Comparison of ENCODE assay signal across 28 cellular contexts in genomic region chr3:13258280-13258679, GRCh38.
"Had no signal": no experiment of that assay in that cellular context is flagged by ENCODE, and none has a peak within 500 bp of the region (broad histone marks: within the 10 kb centered on the region; RNA-seq: fewer than 3 reads in every experiment).

No MANE protein-coding gene starts in this region.

- H3K4me1 ChIP-seq: colonic mucosa, esophagus squamous epithelium, foreskin keratinocyte, gastroesophageal sphincter had no signal

- H3K27me3 ChIP-seq: colonic mucosa, dorsolateral prefrontal cortex, gastrocnemius medialis had no signal

- DNase-seq: colonic mucosa; cortex of kidney; dermis blood vessel endothelial cell; dorsolateral prefrontal cortex; effector CD4-positive, alpha-beta T cell; effector CD8-positive, alpha-beta T cell; effector memory CD4-positive, alpha-beta T cell; effector memory CD8-positive, alpha-beta T cell; endodermal cell; erythroblast; esophagus squamous epithelium; foreskin fibroblast; foreskin keratinocyte; foreskin melanocyte; gastrocnemius medialis; glutamatergic neuron; head of caudate nucleus; heart left ventricle; heart right ventricle had no signal

- FAIRE-seq: colon, endometrium, endothelial cell of umbilical vein, frontal cortex had no signal

- ATAC-seq: effector memory CD8-positive, alpha-beta T cell; esophagus mucosa; foreskin keratinocyte; gastrocnemius medialis; gastroesophageal sphincter; heart left ventricle; heart right ventricle had no signal

- H3K9me3 ChIP-seq: colonic mucosa, esophagus muscularis mucosa, esophagus squamous epithelium, gastrocnemius medialis, gastroesophageal sphincter, heart left ventricle, heart right ventricle had no signal

- H3K27ac ChIP-seq: colonic mucosa, coronary artery, dorsolateral prefrontal cortex, epithelial cell of prostate, esophagus muscularis mucosa, esophagus squamous epithelium, foreskin keratinocyte, gastrocnemius medialis, gastroesophageal sphincter, heart left ventricle, heart right ventricle had no signal

- H3K36me3 ChIP-seq: colonic mucosa, esophagus muscularis mucosa, esophagus squamous epithelium, gastrocnemius medialis, gastroesophageal sphincter, heart left ventricle, heart right ventricle had no signal

- H3K4me3 ChIP-seq: colonic mucosa, coronary artery, dorsolateral prefrontal cortex, esophagus muscularis mucosa, esophagus squamous epithelium, gastrocnemius medialis, gastroesophageal sphincter, heart left ventricle, heart right ventricle had no signal
